In the genomic region with DNA sequence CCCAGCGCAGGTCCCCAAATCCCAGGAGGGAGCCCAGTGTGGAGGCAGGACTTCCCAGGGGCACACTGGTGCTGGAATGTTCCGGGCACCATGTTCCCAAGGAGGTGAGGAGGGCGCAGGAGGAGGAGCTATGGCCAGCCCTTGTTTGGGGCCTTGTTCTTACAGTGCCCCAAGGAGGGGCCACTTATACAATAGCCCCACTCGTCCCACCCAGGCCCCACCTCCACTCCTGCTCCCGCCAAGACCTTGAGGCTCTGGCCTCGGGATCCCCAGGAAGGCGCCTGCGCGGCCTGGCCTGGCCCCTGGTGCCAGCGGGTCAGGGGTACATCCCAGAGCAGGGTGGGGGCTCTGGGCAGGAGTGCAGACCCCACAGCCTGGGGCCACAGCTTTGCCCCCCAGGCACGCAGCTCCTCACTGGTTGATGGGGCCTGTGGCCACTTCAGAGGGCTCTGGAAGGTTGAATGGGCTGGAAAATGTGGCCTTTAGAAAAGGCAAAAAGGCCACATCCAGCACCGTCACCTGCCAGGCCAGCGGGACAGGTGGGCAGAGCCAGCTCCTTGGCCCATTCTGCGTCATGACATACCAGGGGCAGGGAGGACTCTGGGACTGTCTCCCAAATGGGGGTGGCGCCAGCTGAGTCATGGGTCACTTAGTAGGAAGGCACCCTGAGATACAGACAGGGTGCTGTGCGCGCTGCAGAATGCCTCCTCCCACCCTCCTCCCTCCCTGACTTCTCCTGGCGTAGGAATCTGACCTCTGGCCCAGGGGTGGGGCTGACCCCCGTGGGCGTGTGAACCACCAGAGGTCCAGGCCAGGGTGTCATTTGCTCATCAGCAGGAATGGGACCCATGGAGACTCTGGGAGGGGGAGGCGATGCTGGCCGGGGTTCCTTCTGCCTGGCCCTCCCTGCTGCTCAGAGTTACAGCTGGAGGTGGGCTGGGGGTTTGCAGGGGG, we compare ENCODE assay signal across 1 cellular context.
TF ChIP-seq lines count a peak whose summit lies in the region.

No MANE protein-coding gene starts in this region.

TF ChIP-seq in HepG2, 621 proteins besides CTCF, POLR2A, EP300 and RAD21 (continued from another document and continues in another):
- TF ChIP-seq SAP130 (CRISPR knock-in tag; IDR thresholded peaks at IDR 0.05; ENCODE audit: low read depth), result peak; percentile 57; the same call in 1 of the 2 replicates
- no peak for TF ChIP-seq ZNF552 (CRISPR knock-in tag; IDR thresholded peaks at IDR 0.05; ENCODE audit: borderline replicate concordance)
- TF ChIP-seq, protein P1, sequence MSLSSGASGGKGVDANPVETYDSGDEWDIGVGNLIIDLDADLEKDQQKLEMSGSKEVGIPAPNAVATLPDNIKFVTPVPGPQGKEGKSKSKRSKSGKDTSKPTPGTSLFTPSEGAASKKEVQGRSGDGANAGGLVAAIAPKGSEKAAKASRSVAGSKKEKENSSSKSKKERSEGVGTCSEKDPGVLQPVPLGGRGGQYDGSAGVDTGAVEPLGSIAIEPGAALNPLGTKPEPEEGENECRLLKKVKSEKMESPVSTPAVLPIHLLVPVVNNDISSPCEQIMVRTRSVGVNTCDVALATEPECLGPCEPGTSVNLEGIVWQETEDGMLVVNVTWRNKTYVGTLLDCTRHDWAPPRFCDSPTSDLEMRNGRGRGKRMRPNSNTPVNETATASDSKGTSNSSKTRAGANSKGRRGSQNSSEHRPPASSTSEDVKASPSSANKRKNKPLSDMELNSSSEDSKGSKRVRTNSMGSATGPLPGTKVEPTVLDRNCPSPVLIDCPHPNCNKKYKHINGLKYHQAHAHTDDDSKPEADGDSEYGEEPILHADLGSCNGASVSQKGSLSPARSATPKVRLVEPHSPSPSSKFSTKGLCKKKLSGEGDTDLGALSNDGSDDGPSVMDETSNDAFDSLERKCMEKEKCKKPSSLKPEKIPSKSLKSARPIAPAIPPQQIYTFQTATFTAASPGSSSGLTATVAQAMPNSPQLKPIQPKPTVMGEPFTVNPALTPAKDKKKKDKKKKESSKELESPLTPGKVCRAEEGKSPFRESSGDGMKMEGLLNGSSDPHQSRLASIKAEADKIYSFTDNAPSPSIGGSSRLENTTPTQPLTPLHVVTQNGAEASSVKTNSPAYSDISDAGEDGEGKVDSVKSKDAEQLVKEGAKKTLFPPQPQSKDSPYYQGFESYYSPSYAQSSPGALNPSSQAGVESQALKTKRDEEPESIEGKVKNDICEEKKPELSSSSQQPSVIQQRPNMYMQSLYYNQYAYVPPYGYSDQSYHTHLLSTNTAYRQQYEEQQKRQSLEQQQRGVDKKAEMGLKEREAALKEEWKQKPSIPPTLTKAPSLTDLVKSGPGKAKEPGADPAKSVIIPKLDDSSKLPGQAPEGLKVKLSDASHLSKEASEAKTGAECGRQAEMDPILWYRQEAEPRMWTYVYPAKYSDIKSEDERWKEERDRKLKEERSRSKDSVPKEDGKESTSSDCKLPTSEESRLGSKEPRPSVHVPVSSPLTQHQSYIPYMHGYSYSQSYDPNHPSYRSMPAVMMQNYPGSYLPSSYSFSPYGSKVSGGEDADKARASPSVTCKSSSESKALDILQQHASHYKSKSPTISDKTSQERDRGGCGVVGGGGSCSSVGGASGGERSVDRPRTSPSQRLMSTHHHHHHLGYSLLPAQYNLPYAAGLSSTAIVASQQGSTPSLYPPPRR (CRISPR knock-in tag; IDR thresholded peaks at IDR 0.05; ENCODE audit: borderline replicate concordance), result no peak; the same call in 1 of the 2 replicates
- TF ChIP-seq THAP11 (CRISPR knock-in tag; IDR thresholded peaks at IDR 0.05), result no peak
- TF ChIP-seq NFYB (CRISPR knock-in tag; IDR thresholded peaks at IDR 0.05), result no peak
- TF ChIP-seq ZKSCAN5 (CRISPR knock-in tag; IDR thresholded peaks at IDR 0.05), result no peak
- TF ChIP-seq, protein P2, sequence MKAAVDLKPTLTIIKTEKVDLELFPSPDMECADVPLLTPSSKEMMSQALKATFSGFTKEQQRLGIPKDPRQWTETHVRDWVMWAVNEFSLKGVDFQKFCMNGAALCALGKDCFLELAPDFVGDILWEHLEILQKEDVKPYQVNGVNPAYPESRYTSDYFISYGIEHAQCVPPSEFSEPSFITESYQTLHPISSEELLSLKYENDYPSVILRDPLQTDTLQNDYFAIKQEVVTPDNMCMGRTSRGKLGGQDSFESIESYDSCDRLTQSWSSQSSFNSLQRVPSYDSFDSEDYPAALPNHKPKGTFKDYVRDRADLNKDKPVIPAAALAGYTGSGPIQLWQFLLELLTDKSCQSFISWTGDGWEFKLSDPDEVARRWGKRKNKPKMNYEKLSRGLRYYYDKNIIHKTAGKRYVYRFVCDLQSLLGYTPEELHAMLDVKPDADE (CRISPR knock-in tag; IDR thresholded peaks at IDR 0.05), result no peak
- no peak for TF ChIP-seq HOXA9 (CRISPR knock-in tag; IDR thresholded peaks at IDR 0.05; ENCODE audit: borderline replicate concordance)
- TF ChIP-seq, protein P3, sequence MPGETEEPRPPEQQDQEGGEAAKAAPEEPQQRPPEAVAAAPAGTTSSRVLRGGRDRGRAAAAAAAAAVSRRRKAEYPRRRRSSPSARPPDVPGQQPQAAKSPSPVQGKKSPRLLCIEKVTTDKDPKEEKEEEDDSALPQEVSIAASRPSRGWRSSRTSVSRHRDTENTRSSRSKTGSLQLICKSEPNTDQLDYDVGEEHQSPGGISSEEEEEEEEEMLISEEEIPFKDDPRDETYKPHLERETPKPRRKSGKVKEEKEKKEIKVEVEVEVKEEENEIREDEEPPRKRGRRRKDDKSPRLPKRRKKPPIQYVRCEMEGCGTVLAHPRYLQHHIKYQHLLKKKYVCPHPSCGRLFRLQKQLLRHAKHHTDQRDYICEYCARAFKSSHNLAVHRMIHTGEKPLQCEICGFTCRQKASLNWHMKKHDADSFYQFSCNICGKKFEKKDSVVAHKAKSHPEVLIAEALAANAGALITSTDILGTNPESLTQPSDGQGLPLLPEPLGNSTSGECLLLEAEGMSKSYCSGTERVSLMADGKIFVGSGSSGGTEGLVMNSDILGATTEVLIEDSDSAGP (CRISPR knock-in tag; IDR thresholded peaks at IDR 0.05; ENCODE audit: borderline replicate concordance), result peak; percentile 57
- 0 out of 2 replicates have a peak, but pooled peaks have one; percentile 34 for TF ChIP-seq ZBTB7A (CRISPR knock-in tag; IDR thresholded peaks at IDR 0.05)
- no peak; the same call in 1 of the 2 replicates for TF ChIP-seq RXRB (CRISPR knock-in tag; IDR thresholded peaks at IDR 0.05; ENCODE audit: borderline replicate concordance)
- peak; percentile 80 to 87 for TF ChIP-seq NR2F1 (CRISPR knock-in tag; IDR thresholded peaks at IDR 0.05)
- no peak for TF ChIP-seq CENPX (CRISPR knock-in tag; IDR thresholded peaks at IDR 0.05)
- TF ChIP-seq SNAI1 (CRISPR knock-in tag; IDR thresholded peaks at IDR 0.05; ENCODE audit: borderline replicate concordance), result 0 out of 2 replicates have a peak, but pooled peaks have one; percentile 12
- TF ChIP-seq, protein P4, sequence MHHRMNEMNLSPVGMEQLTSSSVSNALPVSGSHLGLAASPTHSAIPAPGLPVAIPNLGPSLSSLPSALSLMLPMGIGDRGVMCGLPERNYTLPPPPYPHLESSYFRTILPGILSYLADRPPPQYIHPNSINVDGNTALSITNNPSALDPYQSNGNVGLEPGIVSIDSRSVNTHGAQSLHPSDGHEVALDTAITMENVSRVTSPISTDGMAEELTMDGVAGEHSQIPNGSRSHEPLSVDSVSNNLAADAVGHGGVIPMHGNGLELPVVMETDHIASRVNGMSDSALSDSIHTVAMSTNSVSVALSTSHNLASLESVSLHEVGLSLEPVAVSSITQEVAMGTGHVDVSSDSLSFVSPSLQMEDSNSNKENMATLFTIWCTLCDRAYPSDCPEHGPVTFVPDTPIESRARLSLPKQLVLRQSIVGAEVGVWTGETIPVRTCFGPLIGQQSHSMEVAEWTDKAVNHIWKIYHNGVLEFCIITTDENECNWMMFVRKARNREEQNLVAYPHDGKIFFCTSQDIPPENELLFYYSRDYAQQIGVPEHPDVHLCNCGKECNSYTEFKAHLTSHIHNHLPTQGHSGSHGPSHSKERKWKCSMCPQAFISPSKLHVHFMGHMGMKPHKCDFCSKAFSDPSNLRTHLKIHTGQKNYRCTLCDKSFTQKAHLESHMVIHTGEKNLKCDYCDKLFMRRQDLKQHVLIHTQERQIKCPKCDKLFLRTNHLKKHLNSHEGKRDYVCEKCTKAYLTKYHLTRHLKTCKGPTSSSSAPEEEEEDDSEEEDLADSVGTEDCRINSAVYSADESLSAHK (CRISPR knock-in tag; IDR thresholded peaks at IDR 0.05; ENCODE audit: borderline replicate concordance), result no peak
- TF ChIP-seq ZFX (CRISPR knock-in tag; IDR thresholded peaks at IDR 0.05; ENCODE audit: low read depth), result peak; percentile 12; the same call in 1 of the 2 replicates
- TF ChIP-seq ZNF672 (CRISPR knock-in tag; IDR thresholded peaks at IDR 0.05), result no peak
- TF ChIP-seq, protein P5, sequence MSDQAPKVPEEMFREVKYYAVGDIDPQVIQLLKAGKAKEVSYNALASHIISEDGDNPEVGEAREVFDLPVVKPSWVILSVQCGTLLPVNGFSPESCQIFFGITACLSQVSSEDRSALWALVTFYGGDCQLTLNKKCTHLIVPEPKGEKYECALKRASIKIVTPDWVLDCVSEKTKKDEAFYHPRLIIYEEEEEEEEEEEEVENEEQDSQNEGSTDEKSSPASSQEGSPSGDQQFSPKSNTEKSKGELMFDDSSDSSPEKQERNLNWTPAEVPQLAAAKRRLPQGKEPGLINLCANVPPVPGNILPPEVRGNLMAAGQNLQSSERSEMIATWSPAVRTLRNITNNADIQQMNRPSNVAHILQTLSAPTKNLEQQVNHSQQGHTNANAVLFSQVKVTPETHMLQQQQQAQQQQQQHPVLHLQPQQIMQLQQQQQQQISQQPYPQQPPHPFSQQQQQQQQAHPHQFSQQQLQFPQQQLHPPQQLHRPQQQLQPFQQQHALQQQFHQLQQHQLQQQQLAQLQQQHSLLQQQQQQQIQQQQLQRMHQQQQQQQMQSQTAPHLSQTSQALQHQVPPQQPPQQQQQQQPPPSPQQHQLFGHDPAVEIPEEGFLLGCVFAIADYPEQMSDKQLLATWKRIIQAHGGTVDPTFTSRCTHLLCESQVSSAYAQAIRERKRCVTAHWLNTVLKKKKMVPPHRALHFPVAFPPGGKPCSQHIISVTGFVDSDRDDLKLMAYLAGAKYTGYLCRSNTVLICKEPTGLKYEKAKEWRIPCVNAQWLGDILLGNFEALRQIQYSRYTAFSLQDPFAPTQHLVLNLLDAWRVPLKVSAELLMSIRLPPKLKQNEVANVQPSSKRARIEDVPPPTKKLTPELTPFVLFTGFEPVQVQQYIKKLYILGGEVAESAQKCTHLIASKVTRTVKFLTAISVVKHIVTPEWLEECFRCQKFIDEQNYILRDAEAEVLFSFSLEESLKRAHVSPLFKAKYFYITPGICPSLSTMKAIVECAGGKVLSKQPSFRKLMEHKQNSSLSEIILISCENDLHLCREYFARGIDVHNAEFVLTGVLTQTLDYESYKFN (CRISPR knock-in tag; conservative IDR thresholded peaks at IDR 0.05), result peak; percentile 72
- peak; percentile 33; the same call in 1 of the 2 replicates for TF ChIP-seq RARA (CRISPR knock-in tag; IDR thresholded peaks at IDR 0.05)
- TF ChIP-seq, protein P6, sequence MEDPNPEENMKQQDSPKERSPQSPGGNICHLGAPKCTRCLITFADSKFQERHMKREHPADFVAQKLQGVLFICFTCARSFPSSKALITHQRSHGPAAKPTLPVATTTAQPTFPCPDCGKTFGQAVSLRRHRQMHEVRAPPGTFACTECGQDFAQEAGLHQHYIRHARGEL (CRISPR knock-in tag; IDR thresholded peaks at IDR 0.05), result no peak
- TF ChIP-seq, protein P7, sequence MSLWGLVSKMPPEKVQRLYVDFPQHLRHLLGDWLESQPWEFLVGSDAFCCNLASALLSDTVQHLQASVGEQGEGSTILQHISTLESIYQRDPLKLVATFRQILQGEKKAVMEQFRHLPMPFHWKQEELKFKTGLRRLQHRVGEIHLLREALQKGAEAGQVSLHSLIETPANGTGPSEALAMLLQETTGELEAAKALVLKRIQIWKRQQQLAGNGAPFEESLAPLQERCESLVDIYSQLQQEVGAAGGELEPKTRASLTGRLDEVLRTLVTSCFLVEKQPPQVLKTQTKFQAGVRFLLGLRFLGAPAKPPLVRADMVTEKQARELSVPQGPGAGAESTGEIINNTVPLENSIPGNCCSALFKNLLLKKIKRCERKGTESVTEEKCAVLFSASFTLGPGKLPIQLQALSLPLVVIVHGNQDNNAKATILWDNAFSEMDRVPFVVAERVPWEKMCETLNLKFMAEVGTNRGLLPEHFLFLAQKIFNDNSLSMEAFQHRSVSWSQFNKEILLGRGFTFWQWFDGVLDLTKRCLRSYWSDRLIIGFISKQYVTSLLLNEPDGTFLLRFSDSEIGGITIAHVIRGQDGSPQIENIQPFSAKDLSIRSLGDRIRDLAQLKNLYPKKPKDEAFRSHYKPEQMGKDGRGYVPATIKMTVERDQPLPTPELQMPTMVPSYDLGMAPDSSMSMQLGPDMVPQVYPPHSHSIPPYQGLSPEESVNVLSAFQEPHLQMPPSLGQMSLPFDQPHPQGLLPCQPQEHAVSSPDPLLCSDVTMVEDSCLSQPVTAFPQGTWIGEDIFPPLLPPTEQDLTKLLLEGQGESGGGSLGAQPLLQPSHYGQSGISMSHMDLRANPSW (CRISPR knock-in tag; IDR thresholded peaks at IDR 0.05; ENCODE audit: borderline replicate concordance), result 0 out of 2 replicates have a peak, but pooled peaks have one; percentile 28
- TF ChIP-seq ZNF83 (CRISPR knock-in tag; IDR thresholded peaks at IDR 0.05; ENCODE audit: borderline replicate concordance), result no peak
- TF ChIP-seq FOXO1 (CRISPR knock-in tag; IDR thresholded peaks at IDR 0.05), result 0 out of 2 replicates have a peak, but pooled peaks have one; percentile 23
- TF ChIP-seq HNRNPLL (IDR thresholded peaks at IDR 0.05; ENCODE audit: low read depth, low read length, poor library complexity, severe bottlenecking), result no peak
- no peak for TF ChIP-seq TCF7 (IDR thresholded peaks at IDR 0.05; ENCODE audit: low read depth)
- TF ChIP-seq MIER2 (CRISPR knock-in tag; IDR thresholded peaks at IDR 0.05), result no peak
- TF ChIP-seq, protein P8, sequence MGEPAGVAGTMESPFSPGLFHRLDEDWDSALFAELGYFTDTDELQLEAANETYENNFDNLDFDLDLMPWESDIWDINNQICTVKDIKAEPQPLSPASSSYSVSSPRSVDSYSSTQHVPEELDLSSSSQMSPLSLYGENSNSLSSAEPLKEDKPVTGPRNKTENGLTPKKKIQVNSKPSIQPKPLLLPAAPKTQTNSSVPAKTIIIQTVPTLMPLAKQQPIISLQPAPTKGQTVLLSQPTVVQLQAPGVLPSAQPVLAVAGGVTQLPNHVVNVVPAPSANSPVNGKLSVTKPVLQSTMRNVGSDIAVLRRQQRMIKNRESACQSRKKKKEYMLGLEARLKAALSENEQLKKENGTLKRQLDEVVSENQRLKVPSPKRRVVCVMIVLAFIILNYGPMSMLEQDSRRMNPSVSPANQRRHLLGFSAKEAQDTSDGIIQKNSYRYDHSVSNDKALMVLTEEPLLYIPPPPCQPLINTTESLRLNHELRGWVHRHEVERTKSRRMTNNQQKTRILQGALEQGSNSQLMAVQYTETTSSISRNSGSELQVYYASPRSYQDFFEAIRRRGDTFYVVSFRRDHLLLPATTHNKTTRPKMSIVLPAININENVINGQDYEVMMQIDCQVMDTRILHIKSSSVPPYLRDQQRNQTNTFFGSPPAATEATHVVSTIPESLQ (CRISPR knock-in tag; conservative IDR thresholded peaks at IDR 0.05), result no peak
- TF ChIP-seq YY1 (IDR thresholded peaks at IDR 0.05; ENCODE audit: insufficient read depth, insufficient replicate concordance, low read depth, low read length), result no peak
- peak; percentile 58 for TF ChIP-seq HNF4A (CRISPR knock-in tag; IDR thresholded peaks at IDR 0.05)
- TF ChIP-seq MYC (CRISPR knock-in tag; IDR thresholded peaks at IDR 0.05; ENCODE audit: borderline replicate concordance), result no peak
- TF ChIP-seq ZNF264 (CRISPR knock-in tag; IDR thresholded peaks at IDR 0.05), result no peak
- TF ChIP-seq SALL2 (CRISPR knock-in tag; IDR thresholded peaks at IDR 0.05), result no peak
- no peak for TF ChIP-seq MBNL3 (CRISPR knock-in tag; conservative IDR thresholded peaks at IDR 0.05)
- no peak for TF ChIP-seq ZNF333 (CRISPR knock-in tag; IDR thresholded peaks at IDR 0.05; ENCODE audit: borderline replicate concordance)
- TF ChIP-seq NR2C2 (CRISPR knock-in tag; IDR thresholded peaks at IDR 0.05; ENCODE audit: borderline replicate concordance), result peak; percentile 95
